In genomic region chr1:101371259-101371658, GRCh38 we compare ENCODE assay signal across 9 cellular contexts.
DNase-seq lines count a peak whose midpoint lies in the region; ATAC-seq and TF ChIP-seq lines count a peak whose summit lies in the region.
"Had no signal": no experiment of that assay in that cellular context is flagged by ENCODE, and none has a peak within 500 bp of the region (broad histone marks: within the 10 kb centered on the region; RNA-seq: fewer than 3 reads in every experiment).

No MANE protein-coding gene starts in this region.

- H3K9me3 Mint-ChIP-seq in CD4-positive, alpha-beta T cell, result no peaks in the 10 kb centered on the region
- H3K9me3 Mint-ChIP-seq in activated naive CD8-positive, alpha-beta T cell treated with anti-CD3 and anti-CD28 coated beads, Interleukin-2, amount 50 U/mL, for 24 hours, result peaks cover 4% of the 10 kb centered on the region

- H3K27me3 Mint-ChIP-seq in CD4-positive, alpha-beta T cell, result no peaks in the 10 kb centered on the region
- no peaks in the 10 kb centered on the region for H3K27me3 Mint-ChIP-seq in activated naive CD8-positive, alpha-beta T cell treated with anti-CD3 and anti-CD28 coated beads, Interleukin-2, amount 50 U/mL, for 24 hours

- no peak overlapping the region for H3K27ac ChIP-seq in CD4-positive, alpha-beta T cell (ENCODE audit: low read depth, low read length)
- H3K27ac ChIP-seq in stomach, result no peak overlapping the region
- H3K27ac ChIP-seq: cardiac muscle cell had no signal

- H3K4me1 Mint-ChIP-seq in CD4-positive, alpha-beta T cell (ENCODE audit: low read depth), result no peaks in the 10 kb centered on the region
- peaks cover 13% of the 10 kb centered on the region for H3K4me1 Mint-ChIP-seq in activated naive CD8-positive, alpha-beta T cell treated with anti-CD3 and anti-CD28 coated beads, Interleukin-2, amount 50 U/mL, for 24 hours

- H3K4me3 ChIP-seq in stomach, result no peak overlapping the region
- H3K4me3 ChIP-seq: cardiac muscle cell had no signal

- CTCF ChIA-PET in CD4-positive, alpha-beta T cell (lab: Charles Lee), result interaction anchor here (1.4 kb wide), 1 partner anchor 14 kb away, joined by 7 read pairs; no protein-coding TSS in a partner anchor

- TF ChIP-seq EP300 in stomach (IDR thresholded peaks at IDR 0.05), result no peak

- ATAC-seq in CD4-positive, alpha-beta T cell (ENCODE audit: poor library complexity), result peak; percentile 51
- ATAC-seq in GM19351 (IDR thresholded peaks at IDR 0.05; ENCODE audit: unreplicated experiment), result peak; percentile 92
- ATAC-seq in HG03159 (IDR thresholded peaks at IDR 0.05; ENCODE audit: unreplicated experiment), result peak; percentile 89
- ATAC-seq in activated naive CD8-positive, alpha-beta T cell treated with anti-CD3 and anti-CD28 coated beads, Interleukin-2, amount 50 U/mL, for 24 hours, result peak; percentile 94

- H3K9me3 ChIP-seq in CD4-positive, alpha-beta T cell (ENCODE audit: control insufficient read depth, low read length), result no peaks in the 10 kb centered on the region
- no peaks in the 10 kb centered on the region for H3K9me3 ChIP-seq in stomach

- no peaks in the 10 kb centered on the region for H3K36me3 ChIP-seq in stomach
- H3K36me3 ChIP-seq: cardiac muscle cell had no signal

- no peak overlapping the region for H3K4me3 Mint-ChIP-seq in CD4-positive, alpha-beta T cell
- no peak overlapping the region for H3K4me3 Mint-ChIP-seq in activated naive CD8-positive, alpha-beta T cell treated with anti-CD3 and anti-CD28 coated beads, Interleukin-2, amount 50 U/mL, for 24 hours

- POLR2A ChIA-PET in CD4-positive, alpha-beta T cell (lab: Charles Lee), result no interaction called here

- no peak overlapping the region for H3K27ac Mint-ChIP-seq in CD4-positive, alpha-beta T cell
- no peak overlapping the region for H3K27ac Mint-ChIP-seq in activated naive CD8-positive, alpha-beta T cell treated with anti-CD3 and anti-CD28 coated beads, Interleukin-2, amount 50 U/mL, for 24 hours

- TF ChIP-seq POLR2A in stomach (IDR thresholded peaks at IDR 0.05), result no peak

- no peaks in the 10 kb centered on the region for H3K36me3 Mint-ChIP-seq in CD4-positive, alpha-beta T cell (ENCODE audit: low read depth)
- peaks cover 2% of the 10 kb centered on the region for H3K36me3 Mint-ChIP-seq in activated naive CD8-positive, alpha-beta T cell treated with anti-CD3 and anti-CD28 coated beads, Interleukin-2, amount 50 U/mL, for 24 hours (ENCODE audit: low read depth)

- intact Hi-C loops in CD4-positive, alpha-beta T cell (cut with DNase I, micrococcal nuclease), result no loop called here
- intact Hi-C loops in stomach (cut with DNase I; ENCODE audit: low total_unique reads), result no loop called here

- DNase-seq in CD4-positive, alpha-beta T cell, result no peak
- DNase-seq in activated naive CD8-positive, alpha-beta T cell treated with anti-CD3 and anti-CD28 coated beads, Interleukin-2, amount 50 U/mL, for 24 hours, result no peak
- DNase-seq in stromal cell of bone marrow (ENCODE audit: low read depth) (peak; percentile 38), stomach (no peak), DMS79 (lab: John Stamatoyannopoulos, UW) (no peak), NCI-H1092 (lab: John Stamatoyannopoulos, UW) (no peak)

- TF ChIP-seq CTCF in CD4-positive, alpha-beta T cell (IDR thresholded peaks at IDR 0.05), result no peak
- TF ChIP-seq CTCF in stomach (IDR thresholded peaks at IDR 0.05), result no peak

- peaks cover 0 to 8% (median 4%) of the 10 kb centered on the region in 4 donors for H3K4me1 ChIP-seq in stomach

- no peaks in the 10 kb centered on the region for H3K27me3 ChIP-seq in CD4-positive, alpha-beta T cell (ENCODE audit: control insufficient read depth, insufficient read depth, low read length)
- no peaks in the 10 kb centered on the region for H3K27me3 ChIP-seq in stomach
- H3K27me3 ChIP-seq: cardiac muscle cell had no signal
